Comparison of ENCODE assay signal across 9 cellular contexts in genomic region chr13:74056829-74057564, GRCh38.
DNase-seq lines count a peak whose midpoint lies in the region; ATAC-seq, FAIRE-seq and TF ChIP-seq lines count a peak whose summit lies in the region.
"Had no signal": no experiment of that assay in that cellular context is flagged by ENCODE, and none has a peak within 500 bp of the region (broad histone marks: within the 10 kb centered on the region; RNA-seq: fewer than 3 reads in every experiment).

No MANE protein-coding gene starts in this region.

- H3K4me2 ChIP-seq in mesendoderm (ENCODE audit: low read length), result no peak overlapping the region

- H2BK15ac ChIP-seq in mesendoderm (replicated peaks; ENCODE audit: low read depth), result no peak overlapping the region

- H3K9ac ChIP-seq in kidney (ENCODE audit: low read length in 2 of 2) (no peak overlapping the region), mesendoderm (ENCODE audit: low read length) (no peak overlapping the region)

- H3K18ac ChIP-seq in mesendoderm (ENCODE audit: low read length), result no peak overlapping the region

- no peak for ATAC-seq in activated T-helper 17 cell treated with anti-CD3 and anti-CD28 coated beads, Interleukin-2, amount 50 U/mL, for 72 hours (replicated peaks)
- ATAC-seq in thoracic aorta (ENCODE audit: insufficient number of reproducible peaks, low FRiP score, low read depth), result no peak

- H3K4me1 ChIP-seq in kidney (ENCODE audit: control insufficient read depth in 1 of 2, insufficient read depth in 1 of 2, low read depth in 1 of 2, low read length in 2 of 2) (peaks cover 0 to 12% of the 10 kb centered on the region in 2 donors), thoracic aorta (ENCODE audit: control insufficient read depth in 1 of 2, low read depth in 2 of 2) (peaks cover 10 to 75% of the 10 kb centered on the region in 2 donors), mesendoderm (ENCODE audit: control insufficient read depth, low read depth, low read length) (no peaks in the 10 kb centered on the region)

- no peaks in the 10 kb centered on the region for H3K36me3 ChIP-seq in kidney (ENCODE audit: control insufficient read depth in 1 of 2, insufficient read depth in 2 of 2, low read length in 2 of 2)
- H3K36me3 ChIP-seq in thoracic aorta, result no peaks in the 10 kb centered on the region
- H3K36me3 ChIP-seq in mesendoderm (ENCODE audit: control insufficient read depth, insufficient read depth, low read length), result no peaks in the 10 kb centered on the region

- H4K5ac ChIP-seq in mesendoderm (ENCODE audit: low read length), result no peak overlapping the region

- H2BK5ac ChIP-seq in mesendoderm (ENCODE audit: low read length), result no peak overlapping the region

- intact Hi-C loops in kidney (cut with DNase I), result no loop called here

- peaks cover 6% of the 10 kb centered on the region for H3K79me1 ChIP-seq in mesendoderm (ENCODE audit: low read length)

- no peak overlapping the region for H3K4me3 Mint-ChIP-seq in activated T-helper 17 cell treated with anti-CD3 and anti-CD28 coated beads, Interleukin-2, amount 50 U/mL, for 72 hours

- no peak for TF ChIP-seq POLR2A in GM12892 (IDR thresholded peaks at IDR 0.05; ENCODE audit: low read depth, low read length)

- no peaks in the 10 kb centered on the region for H3K9me3 Mint-ChIP-seq in activated T-helper 17 cell treated with anti-CD3 and anti-CD28 coated beads, Interleukin-2, amount 50 U/mL, for 72 hours

- H3K27ac ChIP-seq in kidney (ENCODE audit: low read depth in 2 of 2, low read length in 2 of 2) (no peak overlapping the region), thoracic aorta (peak overlapping the region; percentile 52 to 54), mesendoderm (ENCODE audit: low read depth, low read length) (no peak overlapping the region)

- peak overlapping the region; percentile 3 for H3K27ac Mint-ChIP-seq in activated T-helper 17 cell treated with anti-CD3 and anti-CD28 coated beads, Interleukin-2, amount 50 U/mL, for 72 hours

- FAIRE-seq in kidney (lab: Jason Lieb, UNC) (no peak), GM12892 (lab: Jason Lieb, UNC) (no peak)

- peaks cover 8% of the 10 kb centered on the region for H3K36me3 Mint-ChIP-seq in activated T-helper 17 cell treated with anti-CD3 and anti-CD28 coated beads, Interleukin-2, amount 50 U/mL, for 72 hours (ENCODE audit: low read depth)

- H4K8ac ChIP-seq in mesendoderm (ENCODE audit: low read depth, low read length), result no peak overlapping the region

- H3K27me3 Mint-ChIP-seq in activated T-helper 17 cell treated with anti-CD3 and anti-CD28 coated beads, Interleukin-2, amount 50 U/mL, for 72 hours, result no peaks in the 10 kb centered on the region

- H2BK120ac ChIP-seq in mesendoderm (ENCODE audit: low read depth, low read length), result no peak overlapping the region

- H3K27me3 ChIP-seq in thoracic aorta (replicated peaks; ENCODE audit: insufficient read depth) (no peaks in the 10 kb centered on the region), mesendoderm (ENCODE audit: insufficient read depth, low read length, poor library complexity) (no peaks in the 10 kb centered on the region)

- no peaks in the 10 kb centered on the region for H3K9me3 ChIP-seq in kidney (ENCODE audit: control insufficient read depth in 1 of 2, low read length in 2 of 2)
- no peaks in the 10 kb centered on the region for H3K9me3 ChIP-seq in thoracic aorta

- no peak overlapping the region for H2AK5ac ChIP-seq in mesendoderm (ENCODE audit: low read length)

- peaks cover 39% of the 10 kb centered on the region for H3K4me1 Mint-ChIP-seq in activated T-helper 17 cell treated with anti-CD3 and anti-CD28 coated beads, Interleukin-2, amount 50 U/mL, for 72 hours

- H3K79me2 ChIP-seq in mesendoderm (ENCODE audit: control insufficient read depth, insufficient read depth, low read length), result no peaks in the 10 kb centered on the region

- H3K4me3 ChIP-seq in kidney (ENCODE audit: low read length in 2 of 2), result no peak overlapping the region
- no peak overlapping the region for H3K4me3 ChIP-seq in thoracic aorta
- no peak overlapping the region for H3K4me3 ChIP-seq in mesendoderm (ENCODE audit: low read length)

- DNase-seq in NCI-H2081 (lab: John Stamatoyannopoulos, UW) (peak; percentile 1 to 7), NCI-H2081 treated with DMSO at 0.1 percent for 48 hours (lab: John Stamatoyannopoulos, UW) (no peak), kidney (peak; percentile 52), thoracic aorta (ENCODE audit: low spot score) (no peak), GM12892 (ENCODE audit: insufficient read length) (no peak), HuH-7.5 (ENCODE audit: low spot score) (no peak), mesendoderm (no peak)
- DNase-seq: KG1 had no signal

- WGBS in mesendoderm (ENCODE audit: extremely low coverage, insufficient coverage, low lambda C conversion rate), result no CpG with 5 or more reads among the region's 5 CpGs

- no peak overlapping the region for H3K56ac ChIP-seq in mesendoderm (ENCODE audit: low read length)

- no peak for TF ChIP-seq CTCF in kidney (IDR thresholded peaks at IDR 0.05; ENCODE audit: borderline replicate concordance, extremely low read depth, insufficient read depth)
- no peak for TF ChIP-seq CTCF in thoracic aorta (IDR thresholded peaks at IDR 0.05)

- no peak overlapping the region for H3K4ac ChIP-seq in mesendoderm (ENCODE audit: low read depth, low read length)

- H3K23ac ChIP-seq in mesendoderm (ENCODE audit: low read length), result no peak overlapping the region

Comparison
In these comparisons a context has a peak if more than half of its experiments do, and no peak if none do; other contexts are left out.
1. DNase-seq: peak in NCI-H2081 (2 of 2) and kidney (single experiment); none in NCI-H2081 treated with DMSO at 0.1 percent for 48 hours (single experiment), thoracic aorta (single experiment), GM12892 (single experiment), HuH-7.5 (single experiment) and mesendoderm (single experiment).
2. H3K27ac ChIP-seq: peak in thoracic aorta (2 of 2); none in kidney (0 of 2) and mesendoderm (single experiment).